Comparison of ENCODE assay signal across 9 cellular contexts in genomic region chr15:78077860-78078187, GRCh38. TPM values are rescaled to one million over a fixed set of nuclear protein-coding genes. Genes with fewer than 3 reads are reported as not detected.
DNase-seq lines count a peak whose midpoint lies in the region; ATAC-seq and TF ChIP-seq lines count a peak whose summit lies in the region.
"Had no signal": no experiment of that assay in that cellular context is flagged by ENCODE, and none has a peak within 500 bp of the region (broad histone marks: within the 10 kb centered on the region; RNA-seq: fewer than 3 reads in every experiment).

No MANE protein-coding gene starts in this region.

- peak overlapping the region; percentile 84 for H3K4me3 Mint-ChIP-seq in activated naive CD8-positive, alpha-beta T cell treated with anti-CD3 and anti-CD28 coated beads, Interleukin-2, amount 50 U/mL, for 24 hours

- TF ChIP-seq CTCF in AG09309 (IDR thresholded peaks at IDR 0.05; ENCODE audit: control insufficient read depth, insufficient read depth, low read depth, low read length, missing control alignments) (no peak), liver (IDR thresholded peaks at IDR 0.05; ENCODE audit: low read depth, low read length, missing input control) (no peak), transverse colon (IDR thresholded peaks at IDR 0.05) (no peak)

- 17% methylated on average over 6 of the region's 6 CpGs for WGBS in liver
- 16 to 33% methylated on average over 1 to 3 of the region's 6 CpGs for WGBS in transverse colon (ENCODE audit: low coverage in 1 of 2), 2 donors

- ATAC-seq in activated naive CD8-positive, alpha-beta T cell treated with anti-CD3 and anti-CD28 coated beads, Interleukin-2, amount 50 U/mL, for 24 hours = no peak
- no peak for ATAC-seq in HG02884 (IDR thresholded peaks at IDR 0.05; ENCODE audit: unreplicated experiment)

- H3K36me3 ChIP-seq in HAP-1 (replicated peaks) (no peaks in the 10 kb centered on the region), liver (ENCODE audit: control insufficient read depth in 4 of 4, insufficient read depth in 3 of 4, low read depth in 1 of 4, low read length in 3 of 4) (no peaks in the 10 kb centered on the region), transverse colon (no peaks in the 10 kb centered on the region)

- H3K9me3 ChIP-seq in HAP-1 (no peaks in the 10 kb centered on the region), liver (ENCODE audit: control insufficient read depth in 4 of 4, low read length in 3 of 4) (no peaks in the 10 kb centered on the region), transverse colon (no peaks in the 10 kb centered on the region)

- H3K4me1 ChIP-seq in HAP-1 (peaks cover 24% of the 10 kb centered on the region), liver (ENCODE audit: control insufficient read depth in 4 of 4, insufficient read depth in 4 of 4, low read length in 3 of 4) (peaks cover 1 to 24% (median 9%) of the 10 kb centered on the region in 4 donors), transverse colon (peaks cover 20 to 60% (median 38%) of the 10 kb centered on the region in 4 donors)

- no peak for TF ChIP-seq RAD21 in liver (IDR thresholded peaks at IDR 0.05)

- H3K36me3 Mint-ChIP-seq in activated naive CD8-positive, alpha-beta T cell treated with anti-CD3 and anti-CD28 coated beads, Interleukin-2, amount 50 U/mL, for 24 hours (ENCODE audit: low read depth) = peaks cover 3% of the 10 kb centered on the region

- no peaks in the 10 kb centered on the region for H3K27me3 Mint-ChIP-seq in activated naive CD8-positive, alpha-beta T cell treated with anti-CD3 and anti-CD28 coated beads, Interleukin-2, amount 50 U/mL, for 24 hours

- intact Hi-C loops in transverse colon (cut with DNase I; ENCODE audit: low total_unique reads) = no loop called here

- H3K9ac ChIP-seq in liver (ENCODE audit: low read depth in 1 of 2, low read length in 2 of 2) = no peak overlapping the region

- DNase-seq in AG09309 (ENCODE audit: low read depth) = no peak
- peak in 1 of 2 experiments; percentile 39 for DNase-seq in HAP-1 (ENCODE audit: low spot score in 2 of 2)
- DNase-seq in activated naive CD8-positive, alpha-beta T cell treated with anti-CD3 and anti-CD28 coated beads, Interleukin-2, amount 50 U/mL, for 24 hours = no peak
- peak; percentile 6 for DNase-seq in transverse colon
- DNase-seq in GM03348 (ENCODE audit: low spot score) = no peak
- DNase-seq in glomerular visceral epithelial cell (ENCODE audit: extremely low spot score) = no peak

- no peaks in the 10 kb centered on the region for H3K9me3 Mint-ChIP-seq in activated naive CD8-positive, alpha-beta T cell treated with anti-CD3 and anti-CD28 coated beads, Interleukin-2, amount 50 U/mL, for 24 hours

- no peak for TF ChIP-seq EP300 in transverse colon (IDR thresholded peaks at IDR 0.05; ENCODE audit: low read depth)

- peak overlapping the region; percentile 44 to 53 for H3K27ac ChIP-seq in liver (ENCODE audit: low read depth in 1 of 2, low read length in 2 of 2)
- H3K27ac ChIP-seq in transverse colon = peak overlapping the region; percentile 95 to 99 (median 98)

- no peaks in the 10 kb centered on the region for H3K27me3 ChIP-seq in HAP-1 (ENCODE audit: low read depth)
- no peaks in the 10 kb centered on the region for H3K27me3 ChIP-seq in liver (ENCODE audit: control insufficient read depth in 4 of 4, insufficient read depth in 4 of 4, low read length in 3 of 4)
- no peaks in the 10 kb centered on the region for H3K27me3 ChIP-seq in transverse colon

- H3K4me3 ChIP-seq in AG09309 (ENCODE audit: control insufficient read depth, low read depth, low read length) (peak overlapping the region; percentile 50), HAP-1 (peak overlapping the region; percentile 74), liver (ENCODE audit: low read depth in 1 of 3, low read length in 3 of 3) (peak overlapping the region in 2 of 3 donors; percentile 31 to 80), transverse colon (peak overlapping the region; percentile 59 to 96 (median 83))

- H3K27ac Mint-ChIP-seq in activated naive CD8-positive, alpha-beta T cell treated with anti-CD3 and anti-CD28 coated beads, Interleukin-2, amount 50 U/mL, for 24 hours = peak overlapping the region; percentile 81

- peaks cover 45% of the 10 kb centered on the region for H3K4me1 Mint-ChIP-seq in activated naive CD8-positive, alpha-beta T cell treated with anti-CD3 and anti-CD28 coated beads, Interleukin-2, amount 50 U/mL, for 24 hours

- in situ Hi-C loops in HAP-1 (cut with MboI; ENCODE audit: low sequenced_read_pairs) (no loop called here), transverse colon (cut with MboI; ENCODE audit: low pct_ligation_motif_present in 1 of 4, low pct_unique_long_range_greater_than_20kb in 1 of 4, low sequenced_read_pairs in 3 of 4) (no loop called here)

- no peak for TF ChIP-seq POLR2A in transverse colon (IDR thresholded peaks at IDR 0.05)

TF ChIP-seq in liver, 16 proteins besides CTCF, POLR2A, EP300 and RAD21:
- TF ChIP-seq TAF1 (conservative IDR thresholded peaks at IDR 0.05) = no peak
- TF ChIP-seq REST (IDR thresholded peaks at IDR 0.05) = no peak
- no peak for TF ChIP-seq JUND (IDR thresholded peaks at IDR 0.05)
- TF ChIP-seq, protein P1, sequence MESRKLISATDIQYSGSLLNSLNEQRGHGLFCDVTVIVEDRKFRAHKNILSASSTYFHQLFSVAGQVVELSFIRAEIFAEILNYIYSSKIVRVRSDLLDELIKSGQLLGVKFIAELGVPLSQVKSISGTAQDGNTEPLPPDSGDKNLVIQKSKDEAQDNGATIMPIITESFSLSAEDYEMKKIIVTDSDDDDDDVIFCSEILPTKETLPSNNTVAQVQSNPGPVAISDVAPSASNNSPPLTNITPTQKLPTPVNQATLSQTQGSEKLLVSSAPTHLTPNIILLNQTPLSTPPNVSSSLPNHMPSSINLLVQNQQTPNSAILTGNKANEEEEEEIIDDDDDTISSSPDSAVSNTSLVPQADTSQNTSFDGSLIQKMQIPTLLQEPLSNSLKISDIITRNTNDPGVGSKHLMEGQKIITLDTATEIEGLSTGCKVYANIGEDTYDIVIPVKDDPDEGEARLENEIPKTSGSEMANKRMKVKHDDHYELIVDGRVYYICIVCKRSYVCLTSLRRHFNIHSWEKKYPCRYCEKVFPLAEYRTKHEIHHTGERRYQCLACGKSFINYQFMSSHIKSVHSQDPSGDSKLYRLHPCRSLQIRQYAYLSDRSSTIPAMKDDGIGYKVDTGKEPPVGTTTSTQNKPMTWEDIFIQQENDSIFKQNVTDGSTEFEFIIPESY (IDR thresholded peaks at IDR 0.05) = no peak
- no peak for TF ChIP-seq YY1 (IDR thresholded peaks at IDR 0.05)
- TF ChIP-seq EGR1 (IDR thresholded peaks at IDR 0.05; ENCODE audit: low read depth in 2 of 2) = no peak
- no peak for TF ChIP-seq HNF4A (conservative IDR thresholded peaks at IDR 0.05)
- TF ChIP-seq HNF4G (IDR thresholded peaks at IDR 0.05) = no peak

RNA-seq across cellular contexts. Expression of gene TBC1D2B, which starts 0.3 kb away (rescaled TPM):
- total RNA-seq in liver (100 to 1,000 TPM in 1 of 2 donors, 1 to 10 TPM in 1; 8.4 to 119 TPM), transverse colon (10 to 100 TPM; 40.4 to 62.6 (median 53.8) TPM)
- polyA plus RNA-seq in liver = 10 to 100 TPM; 18.7 to 25.2 TPM

RNA-seq across cellular contexts. Expression of gene SH2D7, which starts 14.5 kb away (rescaled TPM):
- total RNA-seq in liver = not detected
- not detected for polyA plus RNA-seq in liver
- 1 to 10 TPM in 3 of 4 donors, not detected in 1; 6.0 to 9.7 (median 9.3) TPM for total RNA-seq in transverse colon
- total RNA-seq: left cardiac atrium had no signal

RNA-seq across cellular contexts. Expression of gene CIB2, which starts 53.4 kb away (rescaled TPM):
- 1 to 10 TPM in 1 of 2 donors, under 1 TPM in 1; 0.25 to 2.2 TPM for total RNA-seq in liver
- under 1 TPM; 0.36 to 0.70 TPM for polyA plus RNA-seq in liver
- 10 to 100 TPM in 2 of 4 donors, 1 to 10 TPM in 2; 8.4 to 19.5 (median 9.5) TPM for total RNA-seq in transverse colon
